In the genomic region with DNA sequence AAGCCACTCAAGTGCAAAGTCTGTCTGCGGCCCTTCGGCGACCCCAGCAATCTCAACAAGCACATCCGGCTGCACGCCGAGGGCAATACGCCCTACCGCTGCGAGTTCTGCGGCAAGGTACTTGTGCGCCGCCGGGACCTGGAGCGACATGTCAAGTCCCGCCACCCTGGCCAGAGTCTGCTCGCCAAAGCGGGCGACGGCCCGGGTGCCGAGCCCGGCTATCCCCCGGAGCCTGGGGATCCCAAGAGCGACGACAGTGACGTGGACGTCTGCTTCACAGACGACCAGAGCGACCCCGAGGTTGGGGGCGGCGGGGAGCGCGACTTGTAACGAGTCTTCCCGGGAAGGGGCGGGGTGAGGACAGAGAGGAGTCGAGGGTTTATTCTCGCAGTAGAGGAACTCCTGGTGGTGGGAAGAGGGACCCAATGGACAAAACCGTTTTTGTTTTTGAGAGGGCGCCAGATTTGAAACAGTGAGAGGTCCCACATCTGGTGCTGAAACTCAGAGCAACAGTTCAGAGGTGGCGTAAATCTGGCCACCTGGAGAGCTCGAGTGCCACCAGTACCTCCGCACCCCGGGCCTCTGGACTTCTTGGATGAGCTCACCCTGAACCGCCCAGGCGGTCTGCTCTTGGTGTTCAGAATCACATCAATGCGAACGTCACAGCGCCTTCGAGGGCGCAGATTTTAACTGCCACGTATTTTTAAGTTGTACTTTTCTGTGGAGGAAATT, we compare ENCODE assay signal across 9 cellular contexts. TPM values are rescaled to one million over a fixed set of nuclear protein-coding genes. Genes with fewer than 3 reads are reported as not detected.
DNase-seq lines count a peak whose midpoint lies in the region; ATAC-seq, FAIRE-seq and TF ChIP-seq lines count a peak whose summit lies in the region.
"Had no signal": no experiment of that assay in that cellular context is flagged by ENCODE, and none has a peak within 500 bp of the region (broad histone marks: within the 10 kb centered on the region; RNA-seq: fewer than 3 reads in every experiment).

No MANE protein-coding gene starts in this region.

- H3K36me3 ChIP-seq in H7 (replicated peaks; ENCODE audit: control insufficient read depth, insufficient read depth, low read length) (no peaks in the 10 kb centered on the region), neural cell (ENCODE audit: insufficient read depth, low read length) (no peaks in the 10 kb centered on the region), HAP-1 (replicated peaks) (no peaks in the 10 kb centered on the region)

- H3K9me3 ChIP-seq in neural cell (ENCODE audit: low read length): peaks cover 8% of the 10 kb centered on the region
- H3K9me3 ChIP-seq in HAP-1: no peaks in the 10 kb centered on the region

- no peak for ATAC-seq in GM18870 (IDR thresholded peaks at IDR 0.05; ENCODE audit: unreplicated experiment)

- DNase-seq in GM12892 (ENCODE audit: insufficient read length): no peak
- DNase-seq in H7: peak; percentile 81
- peak; percentile 54 to 60 for DNase-seq in NCI-H446 (lab: John Stamatoyannopoulos, UW)
- peak; percentile 31 for DNase-seq in cerebellar cortex (ENCODE audit: low spot score)
- no peak for DNase-seq in HAP-1 (ENCODE audit: low spot score in 2 of 2)
- DNase-seq in HT-29 (ENCODE audit: low spot score): no peak

- no peak overlapping the region for H3K27ac ChIP-seq in neural cell (ENCODE audit: low read length)

- no peak for TF ChIP-seq POLR2A in GM12892 (IDR thresholded peaks at IDR 0.05; ENCODE audit: low read depth, low read length)

- no peaks in the 10 kb centered on the region for H3K9me2 ChIP-seq in neural cell (ENCODE audit: insufficient read depth, low read length)

- TF ChIP-seq EP300 in neural cell (conservative IDR thresholded peaks at IDR 0.05; ENCODE audit: poor library complexity, severe bottlenecking): no peak

- H3F3A ChIP-seq in neural cell (ENCODE audit: insufficient read depth, low read length, poor library complexity, severe bottlenecking): no peaks in the 10 kb centered on the region

- no peak for TF ChIP-seq RAD21 in neural cell (conservative IDR thresholded peaks at IDR 0.05)

- TF ChIP-seq CTCF in neural cell (IDR thresholded peaks at IDR 0.05; ENCODE audit: poor library complexity, severe bottlenecking): no peak

- peak; percentile 67 for FAIRE-seq in GM12892 (lab: Jason Lieb, UNC)

- H3K4me1 ChIP-seq in HAP-1: peaks cover 5% of the 10 kb centered on the region; the same call in 1 of the 2 replicates

- no peak overlapping the region for H3K4me2 ChIP-seq in neural cell (ENCODE audit: low read length)

- H4K20me1 ChIP-seq in neural cell (ENCODE audit: insufficient read depth): no peaks in the 10 kb centered on the region

- in situ Hi-C loops in HAP-1 (cut with MboI; ENCODE audit: low sequenced_read_pairs): no loop called here

- H3K27me3 ChIP-seq in H7 (ENCODE audit: control insufficient read depth, insufficient read depth, low read length): peaks cover 100% of the 10 kb centered on the region
- H3K27me3 ChIP-seq in neural cell (ENCODE audit: insufficient read depth, low read depth, low read length): peaks cover 100% of the 10 kb centered on the region
- peaks cover 32% of the 10 kb centered on the region for H3K27me3 ChIP-seq in HAP-1 (ENCODE audit: low read depth)

- H3K79me2 ChIP-seq in neural cell (replicated peaks; ENCODE audit: insufficient read depth, low read length): no peaks in the 10 kb centered on the region

- H3K4me3 ChIP-seq in H7 (ENCODE audit: insufficient read depth, low read depth, low read length): peak overlapping the region; percentile 30
- H3K4me3 ChIP-seq in neural cell (ENCODE audit: low read length): peak overlapping the region; percentile 61
- H3K4me3 ChIP-seq in HAP-1: no peak overlapping the region
- H3K4me3 ChIP-seq: lung had no signal

- H3K9ac ChIP-seq in neural cell (ENCODE audit: low read length): no peak overlapping the region

- no peak overlapping the region for H2AFZ ChIP-seq in neural cell (ENCODE audit: low read depth, low read length)

TF ChIP-seq in neural cell, 6 proteins besides CTCF, POLR2A, EP300 and RAD21:
- TF ChIP-seq EZH2 (IDR thresholded peaks at IDR 0.05; ENCODE audit: borderline replicate concordance, insufficient read depth, low read length, poor library complexity, severe bottlenecking): peak; percentile 71
- TF ChIP-seq SMC3 (conservative IDR thresholded peaks at IDR 0.05; ENCODE audit: poor library complexity): no peak

RNA-seq across cellular contexts. Expression of gene PRDM13, which starts 8.0 kb away (rescaled TPM):
- polyA plus RNA-seq in GM12892 (2012; ENCODE audit: missing spikeins): 0.36 TPM
- total RNA-seq in H7 (2014; rRNA removed; shearing (Covaris generic)): 0.14 TPM in 1 of 2 replicates, not detected in the other
- not detected in 2 replicates for polyA plus RNA-seq in neural cell
- not detected in 2 replicates for polyA minus RNA-seq in neural cell
- not detected in 2 replicates for total RNA-seq in HT-29 (2014; rRNA removed; shearing (Covaris generic))
- total RNA-seq: lung had no signal
- polyA plus RNA-seq: lung had no signal

RNA-seq across cellular contexts. Expression of gene CCNC, which starts 46.1 kb away (rescaled TPM):
- 81.0 TPM for polyA plus RNA-seq in GM12892 (2012; ENCODE audit: missing spikeins)
- 118 and 127 TPM in 2 replicates for total RNA-seq in H7 (2014; rRNA removed; shearing (Covaris generic))
- 111 and 117 TPM in 2 replicates for polyA plus RNA-seq in neural cell
- polyA minus RNA-seq in neural cell: 75.2 and 226 TPM in 2 replicates
- 46.8 and 49.4 TPM in 2 replicates for total RNA-seq in HT-29 (2014; rRNA removed; shearing (Covaris generic))

Comparison
In these comparisons a context has a peak if more than half of its experiments do, and no peak if none do; other contexts are left out.
1. DNase-seq: peak in H7 (single experiment), NCI-H446 (2 of 2) and cerebellar cortex (single experiment); none in GM12892 (single experiment), HAP-1 (0 of 2) and HT-29 (single experiment).